5 cellular contexts compared by ENCODE assay signal in genomic region chr15:75747121-75747520, GRCh38. TPM values are rescaled to one million over a fixed set of nuclear protein-coding genes. Genes with fewer than 3 reads are reported as not detected.
"Had no signal": no experiment of that assay in that cellular context is flagged by ENCODE, and none has a peak within 500 bp of the region (broad histone marks: within the 10 kb centered on the region; RNA-seq: fewer than 3 reads in every experiment).

No MANE protein-coding gene starts in this region.

RNA-seq across cellular contexts. Expression of gene CSPG4, which starts 34.5 kb away (rescaled TPM):
- total RNA-seq: activated CD4-positive, alpha-beta memory T cell treated with anti-CD3 and anti-CD28 coated beads, Interleukin-2, amount 10 ng/mL, durations not matched to agents 7 days and 5 days; activated CD4-positive, alpha-beta T cell treated with anti-CD3 and anti-CD28 coated beads for 36 hours; activated CD4-positive, alpha-beta T cell treated with anti-CD3 and anti-CD28 coated beads, Interleukin-2, amount 10 ng/mL, durations not matched to agents 7 days and 5 days; activated CD8-positive, alpha-beta T cell treated with anti-CD3 and anti-CD28 coated beads, Interleukin-2, amount 10 ng/mL, durations not matched to agents 7 days and 5 days; activated naive CD8-positive, alpha-beta T cell treated with anti-CD3 and anti-CD28 coated beads, Interleukin-2, amount 10 ng/mL, durations not matched to agents 7 days and 5 days had no signal
